21 cellular contexts compared by ENCODE assay signal in the genomic region with DNA sequence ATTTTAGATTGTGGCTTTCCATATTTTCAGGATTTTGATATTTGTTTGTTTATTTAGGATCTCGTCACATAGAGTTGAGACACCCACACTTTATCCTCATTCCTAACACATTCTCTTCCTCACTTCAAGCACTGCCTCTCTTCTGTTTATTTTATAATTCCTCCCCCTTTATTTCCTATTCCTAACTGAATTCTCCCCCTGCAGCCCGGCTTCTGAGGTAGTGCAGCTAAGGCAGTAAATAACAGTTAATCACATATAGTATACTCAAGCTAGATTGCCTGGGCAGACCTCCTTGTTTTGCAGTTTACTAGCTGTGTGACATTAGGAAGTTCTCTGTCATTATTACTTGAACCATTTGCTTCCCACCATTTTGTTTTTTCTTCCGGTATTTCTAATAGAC. TPM values are rescaled to one million over a fixed set of nuclear protein-coding genes. Genes with fewer than 3 reads are reported as not detected.
DNase-seq lines count a peak whose midpoint lies in the region; TF ChIP-seq lines count a peak whose summit lies in the region.
"Had no signal": no experiment of that assay in that cellular context is flagged by ENCODE, and none has a peak within 500 bp of the region (broad histone marks: within the 10 kb centered on the region; RNA-seq: fewer than 3 reads in every experiment).

No MANE protein-coding gene starts in this region.

- WGBS in stomach, 5 donors: 58 to 75% (median 71%) methylated on average over 3 of the region's 3 CpGs
- WGBS in sigmoid colon, 2 donors: 68 to 76% methylated on average over 3 of the region's 3 CpGs

- no peak overlapping the region for H3K4me3 Mint-ChIP-seq in nephron progenitor cell
- H3K4me3 Mint-ChIP-seq: CD4-positive, alpha-beta memory T cell had no signal

- H3K4me3 ChIP-seq in Karpas-422 (ENCODE audit: low read length) (no peak overlapping the region), stomach (no peak overlapping the region), sigmoid colon (no peak overlapping the region)
- H3K4me3 ChIP-seq: A549, SJSA1 had no signal

- H3K4me1 Mint-ChIP-seq in nephron progenitor cell: peaks cover 59% of the 10 kb centered on the region
- H3K4me1 Mint-ChIP-seq: CD4-positive, alpha-beta memory T cell had no signal

- H3K36me3 ChIP-seq in Karpas-422 (ENCODE audit: insufficient read depth, low read length) (no peaks in the 10 kb centered on the region), stomach (no peaks in the 10 kb centered on the region), sigmoid colon (no peaks in the 10 kb centered on the region)
- H3K36me3 ChIP-seq: SJSA1 had no signal

- peaks cover 36% of the 10 kb centered on the region for H3K4me1 ChIP-seq in Karpas-422 (ENCODE audit: low read length)
- H3K4me1 ChIP-seq in stomach: no peaks in the 10 kb centered on the region
- H3K4me1 ChIP-seq in sigmoid colon: no peaks in the 10 kb centered on the region

- intact Hi-C loops in stomach (cut with DNase I; ENCODE audit: low total_unique reads): no loop called here
- intact Hi-C loops in sigmoid colon (cut with DNase I): loop anchor here (10.0 kb wide), 1 partner anchor 224 kb away; no protein-coding TSS in a partner anchor

- TF ChIP-seq POLR2A in stomach (IDR thresholded peaks at IDR 0.05) (no peak), sigmoid colon (IDR thresholded peaks at IDR 0.05) (no peak)

- peaks cover 9% of the 10 kb centered on the region for H3K27me3 Mint-ChIP-seq in nephron progenitor cell (ENCODE audit: low read depth, poor library complexity)

- H3K9me2 ChIP-seq in Karpas-422 (replicated peaks; ENCODE audit: insufficient read depth, low read length): no peaks in the 10 kb centered on the region

- H3K4me2 ChIP-seq in Karpas-422 (ENCODE audit: low read depth, low read length, poor library complexity, severe bottlenecking): no peak overlapping the region

- DNase-seq in HCEC 1CT (peak; percentile 47), Karpas-422 (no peak), nephron progenitor cell (no peak), stomach (no peak), sigmoid colon (no peak), inferior parietal cortex (ENCODE audit: extremely low spot score) (no peak)
- no peak for DNase-seq in activated CD4-positive, alpha-beta T cell treated with anti-CD3 and anti-CD28 coated beads, Interleukin-2, amount 50 U/mL, for 4 hours
- DNase-seq: C1 segment of cervical spinal cord; CD4-positive, alpha-beta memory T cell; COR-L47; H7; KG1; MM.1S; NCI-H2029; NCI-H446; NCI-H524 treated with DMSO at 0.1 percent for 48 hours; NCI-H774; Right ventricle myocardium superior; RPMI8226 had no signal

- H4K20me1 ChIP-seq in Karpas-422 (ENCODE audit: insufficient read depth, low read depth, low read length): no peaks in the 10 kb centered on the region

- H3K27ac Mint-ChIP-seq in nephron progenitor cell: peak overlapping the region; percentile 15
- H3K27ac Mint-ChIP-seq: CD4-positive, alpha-beta memory T cell had no signal

- H3K9ac ChIP-seq in Karpas-422 (ENCODE audit: low read length): no peak overlapping the region

- TF ChIP-seq CTCF in nephron progenitor cell (IDR thresholded peaks at IDR 0.05): no peak
- TF ChIP-seq CTCF in stomach (IDR thresholded peaks at IDR 0.05): no peak
- no peak for TF ChIP-seq CTCF in sigmoid colon (IDR thresholded peaks at IDR 0.05)

- TF ChIP-seq EP300 in stomach (IDR thresholded peaks at IDR 0.05): no peak
- TF ChIP-seq EP300 in sigmoid colon (IDR thresholded peaks at IDR 0.05): no peak

- peaks cover 6% of the 10 kb centered on the region for H3K9me3 Mint-ChIP-seq in nephron progenitor cell
- H3K9me3 Mint-ChIP-seq: CD4-positive, alpha-beta memory T cell had no signal

- H2AFZ ChIP-seq in Karpas-422 (ENCODE audit: low read length): peak overlapping the region; percentile 68

- no peak overlapping the region for H3K27ac ChIP-seq in Karpas-422 (ENCODE audit: low read length)
- H3K27ac ChIP-seq in stomach: no peak overlapping the region
- H3K27ac ChIP-seq in sigmoid colon: no peak overlapping the region

- H3K27me3 ChIP-seq in Karpas-422 (ENCODE audit: low read length) (no peaks in the 10 kb centered on the region), stomach (peaks cover 0 to 13% (median 0%) of the 10 kb centered on the region in 3 donors), sigmoid colon (no peaks in the 10 kb centered on the region)
- H3K27me3 ChIP-seq: SJSA1 had no signal

- H3K79me2 ChIP-seq in Karpas-422 (ENCODE audit: low read length): no peaks in the 10 kb centered on the region

- no peaks in the 10 kb centered on the region for H3K36me3 Mint-ChIP-seq in nephron progenitor cell (ENCODE audit: low read depth)
- H3K36me3 Mint-ChIP-seq: CD4-positive, alpha-beta memory T cell had no signal

- H3K9me3 ChIP-seq in Karpas-422 (ENCODE audit: low read length) (no peaks in the 10 kb centered on the region), stomach (no peaks in the 10 kb centered on the region), sigmoid colon (no peaks in the 10 kb centered on the region)
- H3K9me3 ChIP-seq: A549, SJSA1 had no signal

RNA-seq across cellular contexts. Expression of a gene that starts 7.7 kb away (rescaled TPM):
- total RNA-seq in Karpas-422 (2014; rRNA removed; shearing (Covaris generic); ENCODE audit: low replicate concordance): 0.40 and 0.56 TPM in 2 replicates
- total RNA-seq in stomach (10 to 100 TPM in 4 of 5 donors, 1 to 10 TPM in 1; 5.5 to 44.6 (median 19.0) TPM), sigmoid colon (10 to 100 TPM; 20.1 to 35.5 (median 33.1) TPM)
- polyA plus RNA-seq in stomach (1 to 10 TPM; 1.7 to 4.2 (median 2.6) TPM), sigmoid colon (1 to 10 TPM in 1 of 3 donors, under 1 TPM in 2; 0.46 to 3.1 (median 0.60) TPM)

RNA-seq across cellular contexts. Expression of a gene that starts 43.9 kb away (rescaled TPM):
- total RNA-seq in Karpas-422 (2014; rRNA removed; shearing (Covaris generic); ENCODE audit: low replicate concordance): 44.0 and 54.1 TPM in 2 replicates
- total RNA-seq in stomach: 10 to 100 TPM in 2 of 5 donors, 1 to 10 TPM in 3; 4.8 to 43.2 (median 8.2) TPM
- polyA plus RNA-seq in stomach: 1 to 10 TPM in 1 of 3 donors, under 1 TPM in 2; 0.15 to 8.8 (median 0.50) TPM
- total RNA-seq in sigmoid colon: 1 to 10 TPM in 2 of 4 donors, under 1 TPM in 2; 0.36 to 1.9 (median 0.93) TPM
- polyA plus RNA-seq in sigmoid colon: 10 to 100 TPM in 1 of 3 donors, 1 to 10 TPM in 2; 2.1 to 25.2 (median 3.6) TPM
